18 cellular contexts compared by ENCODE assay signal in the genomic region with DNA sequence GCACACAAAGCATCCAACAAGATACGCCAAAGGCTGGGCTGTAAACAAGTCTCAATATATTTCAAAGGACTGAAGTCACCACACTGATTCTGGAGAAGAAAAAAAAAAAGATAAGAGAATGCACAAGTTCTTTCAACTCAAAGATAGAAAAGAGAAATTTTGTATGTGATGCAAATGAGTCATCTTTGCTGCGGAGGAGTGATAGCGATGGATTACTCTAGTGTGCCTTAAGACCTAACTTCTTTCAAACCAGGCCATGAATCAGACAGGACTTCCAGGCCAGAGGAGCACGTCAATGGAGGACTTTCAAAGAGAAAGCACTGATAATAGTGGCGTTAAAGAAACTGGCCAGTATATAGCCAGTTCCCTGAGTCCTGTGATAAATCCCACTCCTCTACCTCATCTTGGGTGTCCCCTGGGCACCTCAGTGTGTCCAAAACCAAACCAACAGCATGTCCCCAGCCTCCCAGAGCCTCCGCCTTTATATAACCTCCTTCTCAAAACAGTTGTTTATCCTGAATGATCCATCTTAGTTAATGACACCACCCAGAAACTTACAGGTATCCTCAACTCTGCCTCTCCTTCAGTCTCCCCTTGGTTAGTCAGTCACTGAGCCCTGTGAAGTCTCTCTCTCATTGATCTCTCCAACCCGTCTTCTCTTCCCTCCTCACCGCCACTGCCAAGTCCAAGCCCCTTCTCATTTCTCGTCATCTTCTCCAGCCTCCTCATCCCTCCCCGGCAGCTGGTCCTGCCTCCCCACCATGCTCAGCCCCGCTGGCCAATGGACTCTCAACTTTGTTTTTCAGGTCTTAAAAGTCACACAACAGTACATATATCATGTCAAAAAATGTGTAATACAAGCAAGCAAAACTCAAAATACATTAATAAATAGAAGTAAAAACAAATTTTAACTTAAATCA. TPM values are rescaled to one million over a fixed set of nuclear protein-coding genes. Genes with fewer than 3 reads are reported as not detected.
A peak's percentile ranks its signal among the peaks of the same experiment; 100 is the strongest.
DNase-seq lines count a peak whose midpoint lies in the region; ATAC-seq and TF ChIP-seq lines count a peak whose summit lies in the region.
"Had no signal": no experiment of that assay in that cellular context is flagged by ENCODE, and none has a peak within 500 bp of the region (broad histone marks: within the 10 kb centered on the region; RNA-seq: fewer than 3 reads in every experiment).

No MANE protein-coding gene starts in this region.

- peaks cover 7% of the 10 kb centered on the region for H3K36me3 Mint-ChIP-seq in activated T-cell treated with anti-CD3 and anti-CD28 coated beads, Interleukin-2, amount 50 U/mL, for 4 hours (ENCODE audit: insufficient read depth)
- H3K36me3 Mint-ChIP-seq in type B pancreatic cell = no peaks in the 10 kb centered on the region
- peaks cover 31% of the 10 kb centered on the region for H3K36me3 Mint-ChIP-seq in glutamatergic neuron (ENCODE audit: unreplicated experiment)

- no peak overlapping the region for H3K4me2 ChIP-seq in fibroblast of lung (ENCODE audit: extremely low read depth, insufficient read depth, low read length)

- peaks cover 16% of the 10 kb centered on the region for H3K4me1 Mint-ChIP-seq in activated T-cell treated with anti-CD3 and anti-CD28 coated beads, Interleukin-2, amount 50 U/mL, for 4 hours (ENCODE audit: low read depth)
- H3K4me1 Mint-ChIP-seq in type B pancreatic cell (ENCODE audit: unreplicated experiment) (peaks cover 10% of the 10 kb centered on the region), glutamatergic neuron (ENCODE audit: low read depth, unreplicated experiment) (no peaks in the 10 kb centered on the region)

- no peaks in the 10 kb centered on the region for H4K20me1 ChIP-seq in fibroblast of lung (ENCODE audit: control insufficient read depth, extremely low read depth, insufficient read depth, low read length)

- no peaks in the 10 kb centered on the region for H3K27me3 ChIP-seq in fibroblast of lung (ENCODE audit: control insufficient read depth, insufficient read depth, low read length)
- H3K27me3 ChIP-seq: BE2C had no signal

- no peaks in the 10 kb centered on the region for H3K79me2 ChIP-seq in fibroblast of lung (ENCODE audit: control insufficient read depth, insufficient read depth, low read length)

- H3K27ac Mint-ChIP-seq in type B pancreatic cell (no peak overlapping the region), glutamatergic neuron (ENCODE audit: unreplicated experiment) (no peak overlapping the region)
- H3K27ac Mint-ChIP-seq: effector memory CD8-positive, alpha-beta T cell had no signal

- TF ChIP-seq CTCF in fibroblast of lung (conservative IDR thresholded peaks at IDR 0.05 in 1 of 2, IDR thresholded peaks at IDR 0.05 in 1 of 2; ENCODE audit: low read depth in 1 of 2, low read length in 2 of 2) = no peak
- TF ChIP-seq CTCF in type B pancreatic cell (conservative IDR thresholded peaks at IDR 0.05) = no peak
- no peak for TF ChIP-seq CTCF in glutamatergic neuron (IDR thresholded peaks at IDR 0.05; ENCODE audit: partially characterized antibody, unreplicated experiment)

- no peak overlapping the region for H3K4me3 ChIP-seq in fibroblast of lung (replicated peaks in 1 of 4; ENCODE audit: control extremely low read depth in 1 of 4, insufficient read depth in 1 of 4, low read depth in 3 of 4, low read length in 4 of 4)

- no peaks in the 10 kb centered on the region for H3K36me3 ChIP-seq in fibroblast of lung (ENCODE audit: control insufficient read depth, insufficient read depth, low read length)
- H3K36me3 ChIP-seq: BE2C had no signal

- peaks cover 11% of the 10 kb centered on the region for H3K9me3 Mint-ChIP-seq in activated T-cell treated with anti-CD3 and anti-CD28 coated beads, Interleukin-2, amount 50 U/mL, for 4 hours
- H3K9me3 Mint-ChIP-seq in type B pancreatic cell (peaks cover 7% of the 10 kb centered on the region), glutamatergic neuron (ENCODE audit: unreplicated experiment) (peaks cover 7% of the 10 kb centered on the region)

- H3K4me3 Mint-ChIP-seq in activated T-cell treated with anti-CD3 and anti-CD28 coated beads, Interleukin-2, amount 50 U/mL, for 4 hours = no peak overlapping the region
- H3K4me3 Mint-ChIP-seq in type B pancreatic cell (no peak overlapping the region), glutamatergic neuron (ENCODE audit: unreplicated experiment) (no peak overlapping the region)
- H3K4me3 Mint-ChIP-seq: effector memory CD8-positive, alpha-beta T cell had no signal

- no peaks in the 10 kb centered on the region for H3K9me3 ChIP-seq in fibroblast of lung (ENCODE audit: control insufficient read depth, insufficient read depth, low read depth, low read length)
- H3K9me3 ChIP-seq: BE2C had no signal

- no peak overlapping the region for H3K27ac ChIP-seq in fibroblast of lung (ENCODE audit: insufficient read depth, low read length)

- peak; percentile 26 for DNase-seq in stimulated activated CD4-positive, alpha-beta T cell treated with anti-CD3 and anti-CD28 coated beads, Interleukin-1b, Interleukin-23, amount 100 ng/mL, for 48 hours
- DNase-seq in stimulated activated CD4-positive, alpha-beta T cell treated with anti-CD3 and anti-CD28 coated beads, Interleukin-2, amount 100 ng/mL, for 24 hours = no peak
- no peak for DNase-seq in activated T-cell treated with anti-CD3 and anti-CD28 coated beads, Interleukin-2, amount 50 U/mL, for 4 hours
- DNase-seq in fibroblast of lung (ENCODE audit: low read depth in 2 of 2) (peak; percentile 63 to 94), type B pancreatic cell (ENCODE audit: extremely low spot score, unreplicated experiment) (peak; percentile 45), DMS53 treated with DMSO at 0.1 percent for 48 hours (lab: John Stamatoyannopoulos, UW; ENCODE audit: unreplicated experiment) (no peak), glutamatergic neuron (no peak), RPMI8226 (no peak)
- DNase-seq: activated gamma-delta T cell treated with Interleukin-2 at 50 U/mL for 16 hours; BE2C; central memory CD4-positive, alpha-beta T cell; effector memory CD8-positive, alpha-beta T cell; foreskin melanocyte; Karpas-422; NCI-H1436; NK-92 treated with Interleukin-12 subunit alpha and Interleukin-12 subunit beta, amount 100 ng/mL, for 24 hours; substantia nigra had no signal

- peak; percentile 93 to 95 for ATAC-seq in activated T-cell treated with anti-CD3 and anti-CD28 coated beads, Interleukin-2, amount 50 U/mL, for 4 hours
- ATAC-seq: effector memory CD8-positive, alpha-beta T cell; Right ventricle myocardium inferior had no signal

- peaks cover 17% of the 10 kb centered on the region for H3K27me3 Mint-ChIP-seq in activated T-cell treated with anti-CD3 and anti-CD28 coated beads, Interleukin-2, amount 50 U/mL, for 4 hours (ENCODE audit: low read depth)
- H3K27me3 Mint-ChIP-seq in type B pancreatic cell (peaks cover 3% of the 10 kb centered on the region), glutamatergic neuron (ENCODE audit: unreplicated experiment) (no peaks in the 10 kb centered on the region)

- no peak overlapping the region for H2AFZ ChIP-seq in fibroblast of lung (ENCODE audit: low read length)

- H3K4me1 ChIP-seq in fibroblast of lung (ENCODE audit: control insufficient read depth, extremely low read depth, insufficient read depth, low read length) = peaks cover 8% of the 10 kb centered on the region
- H3K4me1 ChIP-seq: BE2C had no signal

- H3K9ac ChIP-seq in fibroblast of lung (ENCODE audit: insufficient read depth, low read length) = no peak overlapping the region

RNA-seq across cellular contexts. Expression of a gene that starts 47.2 kb away (rescaled TPM):
- 10 to 100 TPM; 36.0 to 47.6 (median 36.1) TPM for total RNA-seq in activated T-cell treated with anti-CD3 and anti-CD28 coated beads, Interleukin-2, amount 50 U/mL, for 4 hours
- total RNA-seq in fibroblast of lung (5.6 and 5.8 TPM in 2 replicates), type B pancreatic cell (ENCODE audit: low replicate concordance) (11.3 and 14.7 TPM in 2 replicates), glutamatergic neuron (ENCODE audit: unreplicated experiment) (107 TPM)
- polyA plus RNA-seq in fibroblast of lung = 7.3 and 10.4 TPM in 2 replicates
- polyA plus RNA-seq in fibroblast of lung (2012) = 7.1 and 8.5 TPM in 2 replicates
- 18.6 and 27.1 TPM in 2 replicates for polyA minus RNA-seq in fibroblast of lung (ENCODE audit: low replicate concordance)

Comparison
In these comparisons a context has a peak if more than half of its experiments do, and no peak if none do; other contexts are left out.
1. DNase-seq: peak in stimulated activated CD4-positive, alpha-beta T cell treated with anti-CD3 and anti-CD28 coated beads, Interleukin-1b, Interleukin-23, amount 100 ng/mL, for 48 hours (single experiment), fibroblast of lung (2 of 2) and type B pancreatic cell (single experiment); none in stimulated activated CD4-positive, alpha-beta T cell treated with anti-CD3 and anti-CD28 coated beads, Interleukin-2, amount 100 ng/mL, for 24 hours (0 of 2), activated T-cell treated with anti-CD3 and anti-CD28 coated beads, Interleukin-2, amount 50 U/mL, for 4 hours (single experiment), DMS53 treated with DMSO at 0.1 percent for 48 hours (single experiment), glutamatergic neuron (single experiment) and RPMI8226 (single experiment).